In the genomic region with DNA sequence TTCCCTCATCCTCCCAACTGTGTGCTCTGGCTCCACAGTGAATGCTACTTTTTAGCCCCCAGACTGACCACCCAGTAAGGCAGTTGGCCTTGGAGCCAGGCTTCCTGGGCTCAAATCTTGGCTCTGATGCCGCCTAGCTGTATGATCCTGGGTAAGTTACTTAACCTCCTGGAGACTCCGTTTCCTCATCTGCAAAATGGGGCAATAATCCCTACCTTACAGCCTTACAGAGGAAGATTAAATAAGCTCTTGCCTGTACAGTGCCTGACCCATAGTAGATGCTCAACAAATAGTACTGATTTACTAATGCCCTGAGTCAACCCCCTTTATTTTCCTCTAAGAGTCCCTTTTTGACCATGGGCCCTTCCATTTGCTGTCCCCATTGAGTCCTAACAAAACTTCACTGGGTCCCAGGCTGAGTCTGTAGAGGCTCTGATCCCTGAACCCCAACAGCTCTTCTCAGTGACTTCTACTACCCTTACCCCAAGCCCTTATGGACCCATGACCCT, we compare ENCODE assay signal across 3 cellular contexts.
TF ChIP-seq lines count a peak whose summit lies in the region.

No MANE protein-coding gene starts in this region.

TF ChIP-seq in IMR-90, 13 proteins besides CTCF, POLR2A, EP300 and RAD21:
- TF ChIP-seq MAFK (IDR thresholded peaks at IDR 0.05; ENCODE audit: low read depth, low read length) (no peak), SMC3 (IDR thresholded peaks at IDR 0.05; ENCODE audit: low read depth, low read length) (no peak), MXI1 (IDR thresholded peaks at IDR 0.05; ENCODE audit: borderline replicate concordance, low read depth, low read length) (no peak), RCOR1 (IDR thresholded peaks at IDR 0.05; ENCODE audit: insufficient replicate concordance, low read length) (no peak), CHD1 (IDR thresholded peaks at IDR 0.05; ENCODE audit: low read depth, low read length) (no peak), BHLHE40 (IDR thresholded peaks at IDR 0.05; ENCODE audit: low read depth, low read length) (no peak), RFX5 (IDR thresholded peaks at IDR 0.05; ENCODE audit: low read depth, low read length) (no peak), FOS (IDR thresholded peaks at IDR 0.05; ENCODE audit: low read depth, low read length) (no peak), CEBPB (IDR thresholded peaks at IDR 0.05; ENCODE audit: low read depth, low read length) (no peak), NFE2L2 (IDR thresholded peaks at IDR 0.05; ENCODE audit: low read depth, low read length) (no peak), MAZ (IDR thresholded peaks at IDR 0.05; ENCODE audit: borderline replicate concordance, low read depth, low read length) (no peak)
- TF ChIP-seq, protein P1, sequence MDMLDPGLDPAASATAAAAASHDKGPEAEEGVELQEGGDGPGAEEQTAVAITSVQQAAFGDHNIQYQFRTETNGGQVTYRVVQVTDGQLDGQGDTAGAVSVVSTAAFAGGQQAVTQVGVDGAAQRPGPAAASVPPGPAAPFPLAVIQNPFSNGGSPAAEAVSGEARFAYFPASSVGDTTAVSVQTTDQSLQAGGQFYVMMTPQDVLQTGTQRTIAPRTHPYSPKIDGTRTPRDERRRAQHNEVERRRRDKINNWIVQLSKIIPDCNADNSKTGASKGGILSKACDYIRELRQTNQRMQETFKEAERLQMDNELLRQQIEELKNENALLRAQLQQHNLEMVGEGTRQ (IDR thresholded peaks at IDR 0.05; ENCODE audit: low read depth, low read length) = no peak
- TF ChIP-seq, protein P2, sequence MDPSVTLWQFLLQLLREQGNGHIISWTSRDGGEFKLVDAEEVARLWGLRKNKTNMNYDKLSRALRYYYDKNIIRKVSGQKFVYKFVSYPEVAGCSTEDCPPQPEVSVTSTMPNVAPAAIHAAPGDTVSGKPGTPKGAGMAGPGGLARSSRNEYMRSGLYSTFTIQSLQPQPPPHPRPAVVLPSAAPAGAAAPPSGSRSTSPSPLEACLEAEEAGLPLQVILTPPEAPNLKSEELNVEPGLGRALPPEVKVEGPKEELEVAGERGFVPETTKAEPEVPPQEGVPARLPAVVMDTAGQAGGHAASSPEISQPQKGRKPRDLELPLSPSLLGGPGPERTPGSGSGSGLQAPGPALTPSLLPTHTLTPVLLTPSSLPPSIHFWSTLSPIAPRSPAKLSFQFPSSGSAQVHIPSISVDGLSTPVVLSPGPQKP (IDR thresholded peaks at IDR 0.05; ENCODE audit: borderline replicate concordance, low read depth, low read length) = no peak
TF ChIP-seq in IMR-90: peak in this region for 0.

TF ChIP-seq in K562, 482 proteins besides CTCF, POLR2A, EP300 and RAD21:
- TF ChIP-seq HDAC2 (IDR thresholded peaks at IDR 0.05) (0 out of 2 replicates have a peak, but pooled peaks have one; percentile 51), ESRRA (IDR thresholded peaks at IDR 0.05; ENCODE audit: borderline replicate concordance, low read depth) (peak; percentile 74), TAF7 (tag; IDR thresholded peaks at IDR 0.05) (0 out of 2 replicates have a peak, but pooled peaks have one; percentile 8), HDGF (IDR thresholded peaks at IDR 0.05) (0 out of 2 replicates have a peak, but pooled peaks have one; percentile 4), CBX2 (IDR thresholded peaks at IDR 0.05; ENCODE audit: insufficient read depth, low read length, poor library complexity, severe bottlenecking) (no peak), SMARCA5 (IDR thresholded peaks at IDR 0.05) (peak; percentile 38; the same call in 1 of the 2 replicates), SMARCC2 (IDR thresholded peaks at IDR 0.05; ENCODE audit: low read depth) (no peak), KDM1A (IDR thresholded peaks at IDR 0.05) (peak in 1 of 2 experiments; percentile 72; a peak in 2 of 4 replicates), MYC (IDR thresholded peaks at IDR 0.05; ENCODE audit: low read depth, low read length) (no peak), MYC (CRISPR knock-in tag; IDR thresholded peaks at IDR 0.05; ENCODE audit: borderline replicate concordance, low read depth) (no peak), RCOR1 (IDR thresholded peaks at IDR 0.05; ENCODE audit: borderline replicate concordance in 1 of 2, low read depth in 2 of 2, low read length in 2 of 2) (peak in 1 of 2 experiments; percentile 65; a peak in 1 of 4 replicates), POLR2H (tag; IDR thresholded peaks at IDR 0.05; ENCODE audit: low read depth) (no peak), U2AF1 (optimal IDR thresholded peaks at IDR 0.05; ENCODE audit: low read depth, low read length) (no peak), RBM25 (IDR thresholded peaks at IDR 0.05; ENCODE audit: low read depth, low read length, severe bottlenecking) (peak; percentile 84), BCOR (IDR thresholded peaks at IDR 0.05) (peak; percentile 89), ADNP (tag; IDR thresholded peaks at IDR 0.05) (peak; percentile 81)
- TF ChIP-seq, protein P3, sequence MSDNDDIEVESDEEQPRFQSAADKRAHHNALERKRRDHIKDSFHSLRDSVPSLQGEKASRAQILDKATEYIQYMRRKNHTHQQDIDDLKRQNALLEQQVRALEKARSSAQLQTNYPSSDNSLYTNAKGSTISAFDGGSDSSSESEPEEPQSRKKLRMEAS (CRISPR knock-in tag; IDR thresholded peaks at IDR 0.05) = 0 out of 2 replicates have a peak, but pooled peaks have one; percentile 3

TF ChIP-seq in liver, 16 proteins besides CTCF, POLR2A, EP300 and RAD21:
- no peak for TF ChIP-seq SP1 (IDR thresholded peaks at IDR 0.05)
- TF ChIP-seq RXRA (IDR thresholded peaks at IDR 0.05) = no peak
- TF ChIP-seq, protein P4, sequence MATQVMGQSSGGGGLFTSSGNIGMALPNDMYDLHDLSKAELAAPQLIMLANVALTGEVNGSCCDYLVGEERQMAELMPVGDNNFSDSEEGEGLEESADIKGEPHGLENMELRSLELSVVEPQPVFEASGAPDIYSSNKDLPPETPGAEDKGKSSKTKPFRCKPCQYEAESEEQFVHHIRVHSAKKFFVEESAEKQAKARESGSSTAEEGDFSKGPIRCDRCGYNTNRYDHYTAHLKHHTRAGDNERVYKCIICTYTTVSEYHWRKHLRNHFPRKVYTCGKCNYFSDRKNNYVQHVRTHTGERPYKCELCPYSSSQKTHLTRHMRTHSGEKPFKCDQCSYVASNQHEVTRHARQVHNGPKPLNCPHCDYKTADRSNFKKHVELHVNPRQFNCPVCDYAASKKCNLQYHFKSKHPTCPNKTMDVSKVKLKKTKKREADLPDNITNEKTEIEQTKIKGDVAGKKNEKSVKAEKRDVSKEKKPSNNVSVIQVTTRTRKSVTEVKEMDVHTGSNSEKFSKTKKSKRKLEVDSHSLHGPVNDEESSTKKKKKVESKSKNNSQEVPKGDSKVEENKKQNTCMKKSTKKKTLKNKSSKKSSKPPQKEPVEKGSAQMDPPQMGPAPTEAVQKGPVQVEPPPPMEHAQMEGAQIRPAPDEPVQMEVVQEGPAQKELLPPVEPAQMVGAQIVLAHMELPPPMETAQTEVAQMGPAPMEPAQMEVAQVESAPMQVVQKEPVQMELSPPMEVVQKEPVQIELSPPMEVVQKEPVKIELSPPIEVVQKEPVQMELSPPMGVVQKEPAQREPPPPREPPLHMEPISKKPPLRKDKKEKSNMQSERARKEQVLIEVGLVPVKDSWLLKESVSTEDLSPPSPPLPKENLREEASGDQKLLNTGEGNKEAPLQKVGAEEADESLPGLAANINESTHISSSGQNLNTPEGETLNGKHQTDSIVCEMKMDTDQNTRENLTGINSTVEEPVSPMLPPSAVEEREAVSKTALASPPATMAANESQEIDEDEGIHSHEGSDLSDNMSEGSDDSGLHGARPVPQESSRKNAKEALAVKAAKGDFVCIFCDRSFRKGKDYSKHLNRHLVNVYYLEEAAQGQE (IDR thresholded peaks at IDR 0.05) = no peak
- TF ChIP-seq, protein P5, sequence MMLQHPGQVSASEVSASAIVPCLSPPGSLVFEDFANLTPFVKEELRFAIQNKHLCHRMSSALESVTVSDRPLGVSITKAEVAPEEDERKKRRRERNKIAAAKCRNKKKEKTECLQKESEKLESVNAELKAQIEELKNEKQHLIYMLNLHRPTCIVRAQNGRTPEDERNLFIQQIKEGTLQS (IDR thresholded peaks at IDR 0.05) = no peak
- no peak for TF ChIP-seq EGR1 (IDR thresholded peaks at IDR 0.05; ENCODE audit: low read depth in 2 of 2)
- TF ChIP-seq FOXA1 (IDR thresholded peaks at IDR 0.05) = no peak
- TF ChIP-seq, protein P6, sequence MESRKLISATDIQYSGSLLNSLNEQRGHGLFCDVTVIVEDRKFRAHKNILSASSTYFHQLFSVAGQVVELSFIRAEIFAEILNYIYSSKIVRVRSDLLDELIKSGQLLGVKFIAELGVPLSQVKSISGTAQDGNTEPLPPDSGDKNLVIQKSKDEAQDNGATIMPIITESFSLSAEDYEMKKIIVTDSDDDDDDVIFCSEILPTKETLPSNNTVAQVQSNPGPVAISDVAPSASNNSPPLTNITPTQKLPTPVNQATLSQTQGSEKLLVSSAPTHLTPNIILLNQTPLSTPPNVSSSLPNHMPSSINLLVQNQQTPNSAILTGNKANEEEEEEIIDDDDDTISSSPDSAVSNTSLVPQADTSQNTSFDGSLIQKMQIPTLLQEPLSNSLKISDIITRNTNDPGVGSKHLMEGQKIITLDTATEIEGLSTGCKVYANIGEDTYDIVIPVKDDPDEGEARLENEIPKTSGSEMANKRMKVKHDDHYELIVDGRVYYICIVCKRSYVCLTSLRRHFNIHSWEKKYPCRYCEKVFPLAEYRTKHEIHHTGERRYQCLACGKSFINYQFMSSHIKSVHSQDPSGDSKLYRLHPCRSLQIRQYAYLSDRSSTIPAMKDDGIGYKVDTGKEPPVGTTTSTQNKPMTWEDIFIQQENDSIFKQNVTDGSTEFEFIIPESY (IDR thresholded peaks at IDR 0.05) = no peak
- TF ChIP-seq HNF4A (conservative IDR thresholded peaks at IDR 0.05) = no peak
- no peak for TF ChIP-seq JUND (IDR thresholded peaks at IDR 0.05)
- no peak for TF ChIP-seq GABPA (IDR thresholded peaks at IDR 0.05 in 1 of 2, conservative IDR thresholded peaks at IDR 0.05 in 1 of 2)
- TF ChIP-seq YY1 (IDR thresholded peaks at IDR 0.05) = no peak
- no peak for TF ChIP-seq FOXA2 (IDR thresholded peaks at IDR 0.05)
- TF ChIP-seq TAF1 (conservative IDR thresholded peaks at IDR 0.05) = no peak
- TF ChIP-seq, protein P3 (IDR thresholded peaks at IDR 0.05) = no peak
- TF ChIP-seq NR2F2 (IDR thresholded peaks at IDR 0.05) = no peak
- TF ChIP-seq HNF4G (IDR thresholded peaks at IDR 0.05) = no peak
